In the genomic region with DNA sequence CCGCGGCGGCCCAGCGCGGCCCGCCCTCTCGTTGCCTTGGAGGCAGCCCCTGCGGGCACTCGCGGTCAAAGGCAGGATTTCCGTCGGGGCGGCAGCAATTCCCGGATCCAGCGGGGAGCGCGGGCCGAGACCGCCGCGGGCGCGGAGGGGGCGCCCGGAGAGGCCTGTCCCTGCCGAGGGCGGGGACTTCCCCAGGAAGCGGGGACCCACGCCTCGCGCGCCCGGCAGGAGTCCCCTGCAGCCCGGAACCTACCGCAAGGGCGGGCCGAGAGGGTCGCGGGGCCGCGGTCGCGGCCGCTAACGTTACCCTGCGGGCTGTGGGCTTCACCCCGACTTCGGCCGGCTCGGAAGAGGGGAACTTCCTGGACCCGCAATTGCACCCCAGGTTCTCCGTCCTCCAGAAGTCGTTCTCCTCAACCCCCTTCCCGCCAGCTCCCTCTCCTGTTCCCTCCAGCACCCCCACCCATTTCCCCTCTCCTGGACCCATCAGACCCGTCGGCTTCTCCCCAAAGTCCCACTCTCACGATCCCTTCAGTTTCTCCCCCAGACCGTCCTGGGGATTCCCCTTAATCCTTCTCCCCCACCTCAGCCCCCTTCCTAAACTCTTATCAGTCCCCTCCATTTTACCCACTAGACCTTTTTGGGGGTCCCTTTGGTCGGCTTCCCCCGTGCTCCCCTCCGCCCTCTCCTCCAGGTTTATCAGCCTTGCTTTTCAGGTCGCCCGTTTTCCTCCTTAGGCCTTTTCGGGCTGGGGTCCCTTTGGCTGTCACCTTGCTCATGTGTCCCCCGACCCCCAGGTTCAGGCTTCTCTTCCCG, we compare ENCODE assay signal across 9 cellular contexts. TPM values are rescaled to one million over a fixed set of nuclear protein-coding genes. Genes with fewer than 3 reads are reported as not detected.
DNase-seq lines count a peak whose midpoint lies in the region; ATAC-seq and TF ChIP-seq lines count a peak whose summit lies in the region.
"Had no signal": no experiment of that assay in that cellular context is flagged by ENCODE, and none has a peak within 500 bp of the region (broad histone marks: within the 10 kb centered on the region; RNA-seq: fewer than 3 reads in every experiment).

No MANE protein-coding gene starts in this region.

- H3K4me3 Mint-ChIP-seq in memory B cell: peak overlapping the region; percentile 91

- H3K36me3 Mint-ChIP-seq in memory B cell: no peaks in the 10 kb centered on the region

- TF ChIP-seq EP300 in suprapubic skin (IDR thresholded peaks at IDR 0.05): no peak

- H3K36me3 ChIP-seq in ES-I3 (ENCODE audit: insufficient read depth, low read length) (no peaks in the 10 kb centered on the region), SJCRH30 (no peaks in the 10 kb centered on the region), colonic mucosa (no peaks in the 10 kb centered on the region), suprapubic skin (no peaks in the 10 kb centered on the region)

- no peak for TF ChIP-seq CTCF in colonic mucosa (IDR thresholded peaks at IDR 0.05)
- TF ChIP-seq CTCF in suprapubic skin (IDR thresholded peaks at IDR 0.05): peak in 1 of 2 donors; percentile 11

- intact Hi-C loops in colonic mucosa (cut with DNase I): no loop called here

- TF ChIP-seq POLR2A in suprapubic skin (IDR thresholded peaks at IDR 0.05): no peak

- no peaks in the 10 kb centered on the region for H3K27me3 Mint-ChIP-seq in memory B cell

- H3K4me1 ChIP-seq in ES-I3 (ENCODE audit: insufficient read depth, low read length): peaks cover 5% of the 10 kb centered on the region
- H3K4me1 ChIP-seq in SJCRH30: peaks cover 5% of the 10 kb centered on the region
- H3K4me1 ChIP-seq in colonic mucosa: no peaks in the 10 kb centered on the region
- H3K4me1 ChIP-seq in suprapubic skin: peaks cover 55% of the 10 kb centered on the region

- no peaks in the 10 kb centered on the region for H3K9me3 Mint-ChIP-seq in memory B cell

- H3K4me3 ChIP-seq in SJCRH30: peak overlapping the region; percentile 48
- peak overlapping the region; percentile 34 for H3K4me3 ChIP-seq in colonic mucosa
- peak overlapping the region; percentile 55 for H3K4me3 ChIP-seq in suprapubic skin

- H3K9ac ChIP-seq in ES-I3 (ENCODE audit: low read depth, low read length) (peak overlapping the region; percentile 60), colonic mucosa (ENCODE audit: low read depth in 2 of 2, low read length in 2 of 2) (peak overlapping the region; percentile 58 to 76)

- DNase-seq in SJCRH30: no peak
- DNase-seq in colonic mucosa: no peak
- no peak for DNase-seq in memory B cell (ENCODE audit: low spot score in 2 of 2)
- no peak for DNase-seq in suprapubic skin (ENCODE audit: low spot score in 2 of 2)
- DNase-seq in cortex of kidney (lab: John Stamatoyannopoulos, UW): no peak
- DNase-seq in GM19238 (ENCODE audit: insufficient read length, low spot score): no peak

- H3K27ac ChIP-seq in SJCRH30 (no peak overlapping the region), colonic mucosa (peak overlapping the region; percentile 23), suprapubic skin (peak overlapping the region; percentile 62)

- H3K27me3 ChIP-seq in SJCRH30 (peaks cover 8% of the 10 kb centered on the region), colonic mucosa (peaks cover 23% of the 10 kb centered on the region), suprapubic skin (no peaks in the 10 kb centered on the region)

- ATAC-seq in memory B cell (ENCODE audit: low read depth) (peak; percentile 17), HG02571 (IDR thresholded peaks at IDR 0.05; ENCODE audit: unreplicated experiment) (no peak)

- H3K9me3 ChIP-seq in ES-I3 (ENCODE audit: control insufficient read depth, insufficient read depth, low read length) (no peaks in the 10 kb centered on the region), SJCRH30 (replicated peaks) (no peaks in the 10 kb centered on the region), colonic mucosa (no peaks in the 10 kb centered on the region), suprapubic skin (no peaks in the 10 kb centered on the region)

- WGBS in suprapubic skin: 13% methylated on average over 40 of the region's 66 CpGs

- H3K27ac Mint-ChIP-seq in memory B cell: peak overlapping the region; percentile 97

- H3K4me1 Mint-ChIP-seq in memory B cell: peaks cover 56% of the 10 kb centered on the region

RNA-seq across cellular contexts. Expression of a gene that starts 0.6 kb away (rescaled TPM):
- not detected in 2 replicates for total RNA-seq in SJCRH30 (2014; rRNA removed; shearing (Covaris generic))
- total RNA-seq in colonic mucosa (1 to 10 TPM; 1.4 to 2.0 TPM), suprapubic skin (1 to 10 TPM; 3.0 to 9.2 (median 5.9) TPM)
- total RNA-seq: SK-MEL-5 had no signal

RNA-seq across cellular contexts. Expression of a gene that starts 30.4 kb away (rescaled TPM):
- 29.7 and 30.6 TPM in 2 replicates for total RNA-seq in SJCRH30 (2014; rRNA removed; shearing (Covaris generic))
- total RNA-seq in colonic mucosa: 10 to 100 TPM; 18.4 to 26.8 TPM
- 100 to 1,000 TPM in 1 of 4 donors, 10 to 100 TPM in 3; 46.7 to 103 (median 60.1) TPM for total RNA-seq in suprapubic skin

RNA-seq across cellular contexts. Expression of a gene that starts 37.6 kb away (rescaled TPM):
- total RNA-seq in SJCRH30 (2014; rRNA removed; shearing (Covaris generic)): 5.8 and 6.8 TPM in 2 replicates
- 10 to 100 TPM; 18.0 to 25.1 TPM for total RNA-seq in colonic mucosa
- total RNA-seq in suprapubic skin: 10 to 100 TPM in 1 of 4 donors, 1 to 10 TPM in 3; 6.3 to 31.4 (median 8.2) TPM
